Comparison of ENCODE assay signal across 20 cellular contexts in the genomic region with DNA sequence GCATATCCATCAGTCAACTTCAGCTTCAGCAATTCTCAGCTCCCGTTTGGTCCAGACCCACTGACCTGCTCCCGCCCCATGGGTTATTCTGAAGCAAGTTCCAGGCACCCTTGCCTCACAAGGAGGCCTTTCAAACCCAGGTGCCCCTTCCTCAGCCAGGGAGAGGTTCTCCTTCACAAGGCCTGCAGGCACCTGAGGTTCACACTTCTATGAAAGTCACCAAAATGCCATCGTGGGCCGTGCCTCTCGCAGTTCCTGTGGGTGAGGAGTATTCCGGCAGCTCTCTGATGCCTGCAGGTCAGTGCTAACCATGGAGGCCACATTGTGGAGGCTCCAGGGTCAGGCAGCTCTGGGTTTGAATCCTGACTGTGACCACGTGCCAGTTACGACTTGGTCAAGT.
"Had no signal": no experiment of that assay in that cellular context is flagged by ENCODE, and none has a peak within 500 bp of the region (broad histone marks: within the 10 kb centered on the region; RNA-seq: fewer than 3 reads in every experiment).

No MANE protein-coding gene starts in this region.

- H3K36me3 ChIP-seq: esophagus muscularis mucosa, gastrocnemius medialis, heart right ventricle, neutrophil, ovary, suprapubic skin had no signal

- DNase-seq: effector memory CD4-positive, alpha-beta T cell; gastrocnemius medialis; heart right ventricle; hypothalamus; kidney glomerular epithelial cell; mammary epithelial cell; naive thymus-derived CD8-positive, alpha-beta T cell; ovary; right cardiac atrium; small intestine; stimulated activated CD4-positive, alpha-beta T cell treated with anti-CD3 and anti-CD28 coated beads, Interleukin-12 subunit alpha, Interleukin-12 subunit beta, amount 100 ng/mL, for 4 hours; stimulated activated naive CD8-positive, alpha-beta T cell treated with anti-CD3 and anti-CD28 coated beads, Interleukin-15, Interleukin-2, amounts not matched to agents 100 U/mL and 50 U/mL, for 24 hours; thyroid gland had no signal

- H3K4me3 ChIP-seq: coronary artery, esophagus muscularis mucosa, gastrocnemius medialis, heart right ventricle, ovary, suprapubic skin, thyroid gland had no signal

- H3K27me3 Mint-ChIP-seq: naive thymus-derived CD8-positive, alpha-beta T cell; progenitor cell of endocrine pancreas; type B pancreatic cell had no signal

- H3K9me3 ChIP-seq: esophagus muscularis mucosa, gastrocnemius medialis, heart right ventricle, neutrophil, ovary, suprapubic skin, thyroid gland had no signal

- H3K4me1 ChIP-seq: esophagus muscularis mucosa, gastrocnemius medialis, suprapubic skin, thyroid gland had no signal

- H3K27me3 ChIP-seq: esophagus muscularis mucosa, gastrocnemius medialis, heart right ventricle, ovary, suprapubic skin, thyroid gland had no signal

- H3K4me3 Mint-ChIP-seq: naive thymus-derived CD8-positive, alpha-beta T cell; type B pancreatic cell had no signal

- H3K27ac ChIP-seq: coronary artery, epithelial cell of prostate, esophagus muscularis mucosa, gastrocnemius medialis, heart right ventricle, neutrophil, ovary, suprapubic skin, thyroid gland had no signal

- H3K9me3 Mint-ChIP-seq: naive thymus-derived CD8-positive, alpha-beta T cell; type B pancreatic cell had no signal

- H3K27ac Mint-ChIP-seq: progenitor cell of endocrine pancreas, type B pancreatic cell had no signal

- H3K36me3 Mint-ChIP-seq: naive thymus-derived CD8-positive, alpha-beta T cell; type B pancreatic cell had no signal
